ENCODE assay signal across 23 cellular contexts in genomic region chr11:120501440-120501839, GRCh38. TPM values are rescaled to one million over a fixed set of nuclear protein-coding genes. Genes with fewer than 3 reads are reported as not detected.
"Had no signal": no experiment of that assay in that cellular context is flagged by ENCODE, and none has a peak within 500 bp of the region (broad histone marks: within the 10 kb centered on the region; RNA-seq: fewer than 3 reads in every experiment).

No MANE protein-coding gene starts in this region.

- ATAC-seq: activated T-cell treated with anti-CD3 and anti-CD28 coated beads, Interleukin-2, amount 50 U/mL, for 72 hours; foreskin keratinocyte; naive thymus-derived CD8-positive, alpha-beta T cell; stimulated activated naive CD8-positive, alpha-beta T cell treated with anti-CD3 and anti-CD28 coated beads, Interleukin-15, Interleukin-2, amounts not matched to agents 100 U/mL and 50 U/mL, for 24 hours had no signal

- H3K36me3 Mint-ChIP-seq: activated naive CD4-positive, alpha-beta T cell treated with anti-CD3 and anti-CD28 coated beads, Interleukin-2, amount 10 ng/mL, durations not matched to agents 7 days and 5 days; mesothelial cell of epicardium; naive thymus-derived CD8-positive, alpha-beta T cell had no signal

- H3K9me3 ChIP-seq: left ventricle myocardium inferior, prostate gland, right atrium auricular region, thyroid gland had no signal

- H3K27me3 ChIP-seq: thyroid gland had no signal

- H3K36me3 ChIP-seq: left ventricle myocardium inferior, prostate gland, right atrium auricular region, thyroid gland had no signal

- H3K4me1 ChIP-seq: foreskin keratinocyte, prostate gland, right atrium auricular region had no signal

- H3K9me3 Mint-ChIP-seq: activated naive CD4-positive, alpha-beta T cell treated with anti-CD3 and anti-CD28 coated beads, Interleukin-2, amount 10 ng/mL, durations not matched to agents 7 days and 5 days; activated T-cell treated with anti-CD3 and anti-CD28 coated beads, Interleukin-2, amount 50 U/mL, for 72 hours; endodermal cell; mesothelial cell of epicardium; naive thymus-derived CD8-positive, alpha-beta T cell had no signal

- H3K4me3 ChIP-seq: left ventricle myocardium inferior, prostate gland, right atrium auricular region, thyroid gland had no signal

- H3K4me3 Mint-ChIP-seq: activated naive CD4-positive, alpha-beta T cell treated with anti-CD3 and anti-CD28 coated beads, Interleukin-2, amount 10 ng/mL, durations not matched to agents 7 days and 5 days; activated T-cell treated with anti-CD3 and anti-CD28 coated beads, Interleukin-2, amount 50 U/mL, for 72 hours; endodermal cell; mesothelial cell of epicardium; naive thymus-derived CD8-positive, alpha-beta T cell had no signal

- H3K27ac Mint-ChIP-seq: activated naive CD4-positive, alpha-beta T cell treated with anti-CD3 and anti-CD28 coated beads, Interleukin-2, amount 10 ng/mL, durations not matched to agents 7 days and 5 days; activated T-cell treated with anti-CD3 and anti-CD28 coated beads, Interleukin-2, amount 50 U/mL, for 72 hours; endodermal cell; mesothelial cell of epicardium; naive thymus-derived CD8-positive, alpha-beta T cell had no signal

- H3K4me1 Mint-ChIP-seq: activated naive CD4-positive, alpha-beta T cell treated with anti-CD3 and anti-CD28 coated beads, Interleukin-2, amount 10 ng/mL, durations not matched to agents 7 days and 5 days; naive thymus-derived CD8-positive, alpha-beta T cell had no signal

- DNase-seq: activated CD4-positive, alpha-beta T cell treated with anti-CD3 and anti-CD28 coated beads for 4 hours; activated CD4-positive, alpha-beta T cell treated with anti-CD3 and anti-CD28 coated beads, Interleukin-2, amount 50 U/mL, for 48 hours; activated CD4-positive, CD25-positive, alpha-beta regulatory T cell; activated CD8-positive, alpha-beta memory T cell treated with anti-CD3 and anti-CD28 coated beads, Interleukin-2, amount 50 U/mL, for 48 hours; activated effector memory CD4-positive, alpha-beta T cell treated with Interleukin-2 at 50 U/mL for 16 hours; activated naive CD4-positive, alpha-beta T cell treated with anti-CD3 and anti-CD28 coated beads, Interleukin-2, amount 10 ng/mL, durations not matched to agents 7 days and 5 days; activated T-cell treated with anti-CD3 and anti-CD28 coated beads, Interleukin-2, amount 50 U/mL, for 72 hours; amygdala; cortex of kidney; kidney glomerular epithelial cell; left ventricle myocardium inferior; naive thymus-derived CD8-positive, alpha-beta T cell; stimulated activated CD4-positive, alpha-beta T cell treated with anti-CD3 and anti-CD28 coated beads, Interleukin-4, amount 100 ng/mL, for 4 hours; stimulated activated naive CD8-positive, alpha-beta T cell treated with anti-CD3 and anti-CD28 coated beads, Interleukin-15, Interleukin-2, amounts not matched to agents 100 U/mL and 50 U/mL, for 24 hours; substantia nigra; thyroid gland had no signal

- H3K27ac ChIP-seq: foreskin keratinocyte, left ventricle myocardium inferior, prostate gland, right atrium auricular region, thyroid gland had no signal

RNA-seq across cellular contexts. Expression of gene GRIK4, which starts 10.1 kb away (rescaled TPM):
- total RNA-seq: bronchial epithelial cell; foreskin keratinocyte; naive thymus-derived CD8-positive, alpha-beta T cell; T-helper 1 cell treated with Interleukin-12 subunit alpha and Interleukin-12 subunit beta and Interleukin-4 antibody, amounts not matched to agents 30 ng/mL and 1 ng/mL, for 36 hours had no signal
- polyA plus RNA-seq: foreskin keratinocyte; naive thymus-derived CD8-positive, alpha-beta T cell had no signal
